ENCODE assay signal across 1 cellular context in the genomic region with DNA sequence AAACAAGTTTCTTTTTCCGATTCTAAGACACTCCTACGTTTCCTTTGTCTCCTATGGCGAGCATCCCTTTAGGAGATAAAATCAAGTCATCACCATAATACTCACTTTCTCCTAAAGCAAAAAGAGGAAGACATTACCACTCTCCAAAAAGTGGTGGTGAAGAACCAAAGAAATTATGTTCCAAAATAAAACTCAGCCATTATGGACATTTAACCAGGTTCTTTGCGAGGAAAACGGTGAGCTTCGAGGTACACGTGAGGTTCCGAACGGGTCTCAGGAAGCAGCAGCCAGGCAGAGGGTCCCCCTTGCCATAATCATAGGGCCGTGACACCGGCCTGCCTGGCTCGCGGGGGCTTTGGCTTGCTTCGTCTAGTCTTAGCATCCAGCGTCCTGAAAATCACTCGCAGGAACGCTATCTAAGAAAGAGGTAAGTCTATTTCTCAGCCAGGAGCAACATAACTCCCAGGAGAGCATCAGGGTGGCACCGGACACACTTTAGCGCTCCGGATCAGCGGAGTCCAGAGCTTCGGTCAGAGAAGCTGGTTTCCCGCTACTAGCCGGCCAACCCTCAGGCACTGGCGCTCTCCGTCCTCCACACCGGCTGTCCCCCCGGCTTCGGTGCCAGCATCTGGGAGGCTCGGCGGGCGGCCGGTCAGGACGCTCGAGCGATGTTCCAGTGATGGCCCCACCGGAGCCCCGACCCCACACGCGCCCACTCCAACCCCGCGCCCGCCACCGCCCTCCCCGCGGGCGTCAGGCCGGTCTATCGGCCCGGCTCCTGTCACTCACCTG.
TF ChIP-seq lines count a peak whose summit lies in the region.

No MANE protein-coding gene starts in this region.

TF ChIP-seq in HEK293, 187 proteins besides CTCF, POLR2A, EP300 and RAD21 (continued from another document and continues in another):
- TF ChIP-seq ZNF785 (tag by site-specific recombination; IDR thresholded peaks at IDR 0.05) (peak; percentile 39; the same call in 1 of the 2 replicates), PBX3 (CRISPR knock-in tag; IDR thresholded peaks at IDR 0.05) (no peak), ZNF488 (tag by site-specific recombination; IDR thresholded peaks at IDR 0.05) (no peak), KLF17 (tag by site-specific recombination; IDR thresholded peaks at IDR 0.05) (no peak; the same call in 1 of the 2 replicates), EGR2 (tag by site-specific recombination; IDR thresholded peaks at IDR 0.05; ENCODE audit: low read depth) (peak; percentile 64; the same call in 1 of the 2 replicates), ZNF398 (tag by site-specific recombination; IDR thresholded peaks at IDR 0.05) (peak; percentile 31), ZNF585B (tag by site-specific recombination; IDR thresholded peaks at IDR 0.05) (no peak), ZNF18 (tag by site-specific recombination; IDR thresholded peaks at IDR 0.05) (no peak), ZNF155 (tag by site-specific recombination; IDR thresholded peaks at IDR 0.05) (no peak), ZNF404 (tag by site-specific recombination; IDR thresholded peaks at IDR 0.05) (no peak), ZNF292 (tag by site-specific recombination; IDR thresholded peaks at IDR 0.05; ENCODE audit: borderline replicate concordance, low read depth) (no peak), ZBTB1 (tag by site-specific recombination; IDR thresholded peaks at IDR 0.05) (no peak), ZNF792 (tag by site-specific recombination; IDR thresholded peaks at IDR 0.05) (no peak), ZNF138 (tag by site-specific recombination; IDR thresholded peaks at IDR 0.05; ENCODE audit: borderline replicate concordance) (no peak), KLF10 (tag by site-specific recombination; IDR thresholded peaks at IDR 0.05) (no peak), ZFP3 (tag by site-specific recombination; IDR thresholded peaks at IDR 0.05; ENCODE audit: low read depth) (no peak), ZNF518A (tag by site-specific recombination; conservative IDR thresholded peaks at IDR 0.05; ENCODE audit: low read depth) (no peak), ZNF645 (tag by site-specific recombination; IDR thresholded peaks at IDR 0.05) (no peak), ZNF521 (tag by site-specific recombination; IDR thresholded peaks at IDR 0.05) (no peak), ZNF560 (tag by site-specific recombination; IDR thresholded peaks at IDR 0.05; ENCODE audit: borderline replicate concordance) (no peak), PRDM10 (tag by site-specific recombination; IDR thresholded peaks at IDR 0.05) (no peak), ZNF146 (tag by site-specific recombination; IDR thresholded peaks at IDR 0.05) (no peak), ZBTB10 (tag by site-specific recombination; IDR thresholded peaks at IDR 0.05) (no peak), ZBTB8A (tag by site-specific recombination; IDR thresholded peaks at IDR 0.05) (peak; percentile 86), ZNF274 (IDR thresholded peaks at IDR 0.05; ENCODE audit: low read length) (no peak), ZNF274 (tag by site-specific recombination; IDR thresholded peaks at IDR 0.05; ENCODE audit: borderline replicate concordance) (no peak), ZNF335 (tag by site-specific recombination; conservative IDR thresholded peaks at IDR 0.05) (0 out of 2 replicates have a peak, but pooled peaks have one; percentile 12), ZNF707 (tag by site-specific recombination; IDR thresholded peaks at IDR 0.05) (no peak), TRIM28 (IDR thresholded peaks at IDR 0.05; ENCODE audit: borderline replicate concordance, low read length) (no peak)
- TF ChIP-seq, protein P1, sequence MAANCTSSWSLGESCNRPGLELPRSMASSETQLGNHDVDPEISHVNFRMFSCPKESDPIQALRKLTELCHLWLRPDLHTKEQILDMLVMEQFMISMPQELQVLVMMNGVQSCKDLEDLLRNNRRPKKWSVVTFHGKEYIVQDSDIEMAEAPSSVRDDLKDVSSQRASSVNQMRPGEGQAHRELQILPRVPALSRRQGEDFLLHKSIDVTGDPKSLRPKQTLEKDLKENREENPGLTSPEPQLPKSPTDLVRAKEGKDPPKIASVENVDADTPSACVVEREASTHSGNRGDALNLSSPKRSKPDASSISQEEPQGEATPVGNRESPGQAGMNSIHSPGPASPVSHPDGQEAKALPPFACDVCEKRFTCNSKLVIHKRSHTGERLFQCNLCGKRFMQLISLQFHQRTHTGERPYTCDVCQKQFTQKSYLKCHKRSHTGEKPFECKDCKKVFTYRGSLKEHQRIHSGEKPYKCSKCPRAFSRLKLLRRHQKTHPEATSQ (tag by site-specific recombination; IDR thresholded peaks at IDR 0.05) = no peak
